Comparison of ENCODE assay signal across 8 cellular contexts in the genomic region with DNA sequence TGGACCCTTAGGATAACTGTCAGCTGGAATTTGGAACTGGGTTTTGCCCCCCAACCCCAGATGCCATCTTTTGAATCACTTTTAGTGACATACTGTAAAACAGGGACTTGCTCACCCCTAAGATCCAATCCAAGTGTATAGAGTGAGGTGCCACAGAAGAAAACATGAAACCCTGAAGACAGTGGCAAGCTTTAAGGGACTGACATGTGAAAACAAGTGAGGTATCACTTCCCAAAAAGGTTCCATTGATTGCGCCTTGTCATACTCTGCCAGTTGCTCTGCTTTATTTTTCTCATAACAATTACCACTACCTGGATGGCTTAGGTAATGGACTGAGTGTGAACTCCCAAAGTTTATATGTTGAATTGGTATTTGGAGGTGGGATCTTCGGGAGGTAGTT.
"Had no signal": no experiment of that assay in that cellular context is flagged by ENCODE, and none has a peak within 500 bp of the region (broad histone marks: within the 10 kb centered on the region; RNA-seq: fewer than 3 reads in every experiment).

No MANE protein-coding gene starts in this region.

- DNase-seq: H9, HCEC 1CT, IMR-90 had no signal

- H3K4me2 ChIP-seq: GM23338 had no signal

- FAIRE-seq: H1, H54, HTR-8/SVneo, K562 had no signal

- H2AFZ ChIP-seq: GM23338 had no signal

- ATAC-seq: GM23338, K562 had no signal

- H3K4me3 Mint-ChIP-seq: GM23338, H9 had no signal

- H3K27ac Mint-ChIP-seq: GM23338, H9 had no signal

- H3K4me3 ChIP-seq: GM23338, K562 had no signal
